In genomic region chr3:160754855-160755747, GRCh38 we compare ENCODE assay signal across 1 cellular context.
TF ChIP-seq lines count a peak whose summit lies in the region.

No MANE protein-coding gene starts in this region.

TF ChIP-seq in K562, 482 proteins besides CTCF, POLR2A, EP300 and RAD21 (continued from another document and continues in another):
- TF ChIP-seq, protein P1, sequence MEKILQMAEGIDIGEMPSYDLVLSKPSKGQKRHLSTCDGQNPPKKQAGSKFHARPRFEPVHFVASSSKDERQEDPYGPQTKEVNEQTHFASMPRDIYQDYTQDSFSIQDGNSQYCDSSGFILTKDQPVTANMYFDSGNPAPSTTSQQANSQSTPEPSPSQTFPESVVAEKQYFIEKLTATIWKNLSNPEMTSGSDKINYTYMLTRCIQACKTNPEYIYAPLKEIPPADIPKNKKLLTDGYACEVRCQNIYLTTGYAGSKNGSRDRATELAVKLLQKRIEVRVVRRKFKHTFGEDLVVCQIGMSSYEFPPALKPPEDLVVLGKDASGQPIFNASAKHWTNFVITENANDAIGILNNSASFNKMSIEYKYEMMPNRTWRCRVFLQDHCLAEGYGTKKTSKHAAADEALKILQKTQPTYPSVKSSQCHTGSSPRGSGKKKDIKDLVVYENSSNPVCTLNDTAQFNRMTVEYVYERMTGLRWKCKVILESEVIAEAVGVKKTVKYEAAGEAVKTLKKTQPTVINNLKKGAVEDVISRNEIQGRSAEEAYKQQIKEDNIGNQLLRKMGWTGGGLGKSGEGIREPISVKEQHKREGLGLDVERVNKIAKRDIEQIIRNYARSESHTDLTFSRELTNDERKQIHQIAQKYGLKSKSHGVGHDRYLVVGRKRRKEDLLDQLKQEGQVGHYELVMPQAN (IDR thresholded peaks at IDR 0.05; ENCODE audit: borderline replicate concordance) = no peak
- TF ChIP-seq ZNF134 (CRISPR knock-in tag; conservative IDR thresholded peaks at IDR 0.05) = no peak
- TF ChIP-seq, protein P2, sequence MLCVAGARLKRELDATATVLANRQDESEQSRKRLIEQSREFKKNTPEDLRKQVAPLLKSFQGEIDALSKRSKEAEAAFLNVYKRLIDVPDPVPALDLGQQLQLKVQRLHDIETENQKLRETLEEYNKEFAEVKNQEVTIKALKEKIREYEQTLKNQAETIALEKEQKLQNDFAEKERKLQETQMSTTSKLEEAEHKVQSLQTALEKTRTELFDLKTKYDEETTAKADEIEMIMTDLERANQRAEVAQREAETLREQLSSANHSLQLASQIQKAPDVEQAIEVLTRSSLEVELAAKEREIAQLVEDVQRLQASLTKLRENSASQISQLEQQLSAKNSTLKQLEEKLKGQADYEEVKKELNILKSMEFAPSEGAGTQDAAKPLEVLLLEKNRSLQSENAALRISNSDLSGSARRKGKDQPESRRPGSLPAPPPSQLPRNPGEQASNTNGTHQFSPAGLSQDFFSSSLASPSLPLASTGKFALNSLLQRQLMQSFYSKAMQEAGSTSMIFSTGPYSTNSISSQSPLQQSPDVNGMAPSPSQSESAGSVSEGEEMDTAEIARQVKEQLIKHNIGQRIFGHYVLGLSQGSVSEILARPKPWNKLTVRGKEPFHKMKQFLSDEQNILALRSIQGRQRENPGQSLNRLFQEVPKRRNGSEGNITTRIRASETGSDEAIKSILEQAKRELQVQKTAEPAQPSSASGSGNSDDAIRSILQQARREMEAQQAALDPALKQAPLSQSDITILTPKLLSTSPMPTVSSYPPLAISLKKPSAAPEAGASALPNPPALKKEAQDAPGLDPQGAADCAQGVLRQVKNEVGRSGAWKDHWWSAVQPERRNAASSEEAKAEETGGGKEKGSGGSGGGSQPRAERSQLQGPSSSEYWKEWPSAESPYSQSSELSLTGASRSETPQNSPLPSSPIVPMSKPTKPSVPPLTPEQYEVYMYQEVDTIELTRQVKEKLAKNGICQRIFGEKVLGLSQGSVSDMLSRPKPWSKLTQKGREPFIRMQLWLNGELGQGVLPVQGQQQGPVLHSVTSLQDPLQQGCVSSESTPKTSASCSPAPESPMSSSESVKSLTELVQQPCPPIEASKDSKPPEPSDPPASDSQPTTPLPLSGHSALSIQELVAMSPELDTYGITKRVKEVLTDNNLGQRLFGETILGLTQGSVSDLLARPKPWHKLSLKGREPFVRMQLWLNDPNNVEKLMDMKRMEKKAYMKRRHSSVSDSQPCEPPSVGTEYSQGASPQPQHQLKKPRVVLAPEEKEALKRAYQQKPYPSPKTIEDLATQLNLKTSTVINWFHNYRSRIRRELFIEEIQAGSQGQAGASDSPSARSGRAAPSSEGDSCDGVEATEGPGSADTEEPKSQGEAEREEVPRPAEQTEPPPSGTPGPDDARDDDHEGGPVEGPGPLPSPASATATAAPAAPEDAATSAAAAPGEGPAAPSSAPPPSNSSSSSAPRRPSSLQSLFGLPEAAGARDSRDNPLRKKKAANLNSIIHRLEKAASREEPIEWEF (CRISPR knock-in tag; IDR thresholded peaks at IDR 0.05) = no peak
- TF ChIP-seq TEAD2 (tag; IDR thresholded peaks at IDR 0.05) = no peak
- no peak for TF ChIP-seq SMARCA4 (IDR thresholded peaks at IDR 0.05)
- TF ChIP-seq ZKSCAN3 (CRISPR knock-in tag; IDR thresholded peaks at IDR 0.05) = no peak
- no peak for TF ChIP-seq SMC3 (conservative IDR thresholded peaks at IDR 0.05; ENCODE audit: insufficient read depth, low read depth, low read length)
- no peak for TF ChIP-seq ZNF175 (CRISPR knock-in tag; IDR thresholded peaks at IDR 0.05; ENCODE audit: low read depth)
- TF ChIP-seq MLX (CRISPR knock-in tag; conservative IDR thresholded peaks at IDR 0.05) = no peak
- no peak for TF ChIP-seq ZNF609 (CRISPR knock-in tag; IDR thresholded peaks at IDR 0.05; ENCODE audit: borderline replicate concordance)
- TF ChIP-seq CHD2 (IDR thresholded peaks at IDR 0.05; ENCODE audit: low read depth, low read length) = peak; percentile 21; the same call in 1 of the 2 replicates
- peak; percentile 52 for TF ChIP-seq ZBTB12 (CRISPR knock-in tag; IDR thresholded peaks at IDR 0.05)
- TF ChIP-seq STAT6 (CRISPR knock-in tag; IDR thresholded peaks at IDR 0.05) = no peak
- no peak for TF ChIP-seq KLF16 (IDR thresholded peaks at IDR 0.05)
- TF ChIP-seq ZC3H8 (IDR thresholded peaks at IDR 0.05) = no peak
- no peak for TF ChIP-seq ZBTB8A (IDR thresholded peaks at IDR 0.05; ENCODE audit: partially characterized antibody)
- TF ChIP-seq POLR2AphosphoS2 (IDR thresholded peaks at IDR 0.05; ENCODE audit: low read length) = no peak
- no peak for TF ChIP-seq TSHZ1 (CRISPR knock-in tag; IDR thresholded peaks at IDR 0.05)
- no peak for TF ChIP-seq HINFP (tag; conservative IDR thresholded peaks at IDR 0.05; ENCODE audit: low read depth)
- TF ChIP-seq U2AF1 (optimal IDR thresholded peaks at IDR 0.05; ENCODE audit: low read depth, low read length) = no peak
- TF ChIP-seq CSDE1 (IDR thresholded peaks at IDR 0.05) = no peak
- TF ChIP-seq, protein P3, sequence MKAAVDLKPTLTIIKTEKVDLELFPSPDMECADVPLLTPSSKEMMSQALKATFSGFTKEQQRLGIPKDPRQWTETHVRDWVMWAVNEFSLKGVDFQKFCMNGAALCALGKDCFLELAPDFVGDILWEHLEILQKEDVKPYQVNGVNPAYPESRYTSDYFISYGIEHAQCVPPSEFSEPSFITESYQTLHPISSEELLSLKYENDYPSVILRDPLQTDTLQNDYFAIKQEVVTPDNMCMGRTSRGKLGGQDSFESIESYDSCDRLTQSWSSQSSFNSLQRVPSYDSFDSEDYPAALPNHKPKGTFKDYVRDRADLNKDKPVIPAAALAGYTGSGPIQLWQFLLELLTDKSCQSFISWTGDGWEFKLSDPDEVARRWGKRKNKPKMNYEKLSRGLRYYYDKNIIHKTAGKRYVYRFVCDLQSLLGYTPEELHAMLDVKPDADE (conservative IDR thresholded peaks at IDR 0.05; ENCODE audit: control insufficient read depth, low read depth, low read length) = 0 out of 2 replicates have a peak, but pooled peaks have one; percentile 6
- no peak for TF ChIP-seq CAMTA2 (CRISPR knock-in tag; conservative IDR thresholded peaks at IDR 0.05)
- TF ChIP-seq ZNF165 (CRISPR knock-in tag; IDR thresholded peaks at IDR 0.05; ENCODE audit: borderline replicate concordance) = no peak; the same call in 1 of the 2 replicates
- TF ChIP-seq ETV6 (IDR thresholded peaks at IDR 0.05; ENCODE audit: borderline replicate concordance in 1 of 2, low read depth in 2 of 2, low read length in 1 of 2) = no peak
- TF ChIP-seq ETV6 (CRISPR knock-in tag; IDR thresholded peaks at IDR 0.05; ENCODE audit: borderline replicate concordance) = no peak
- no peak for TF ChIP-seq KAT8 (IDR thresholded peaks at IDR 0.05; ENCODE audit: low read depth)
- no peak for TF ChIP-seq PHTF2 (CRISPR knock-in tag; IDR thresholded peaks at IDR 0.05)
